ENCODE assay signal across 18 cellular contexts in genomic region chr11:108966978-108967377, GRCh38.
A peak's percentile ranks its signal among the peaks of the same experiment; 100 is the strongest.
DNase-seq lines count a peak whose midpoint lies in the region; ATAC-seq and TF ChIP-seq lines count a peak whose summit lies in the region.
"Had no signal": no experiment of that assay in that cellular context is flagged by ENCODE, and none has a peak within 500 bp of the region (broad histone marks: within the 10 kb centered on the region; RNA-seq: fewer than 3 reads in every experiment).

No MANE protein-coding gene starts in this region.

- TF ChIP-seq CTCF in SK-N-SH (IDR thresholded peaks at IDR 0.05) (no peak), left ventricle myocardium inferior (IDR thresholded peaks at IDR 0.05; ENCODE audit: borderline replicate concordance) (no peak), smooth muscle cell (IDR thresholded peaks at IDR 0.05; ENCODE audit: borderline replicate concordance, insufficient read depth, poor library complexity, severe bottlenecking) (no peak)
- no peak for TF ChIP-seq CTCF in CD8-positive, alpha-beta T cell (IDR thresholded peaks at IDR 0.05)

- H3K79me2 ChIP-seq in SK-N-SH (ENCODE audit: insufficient read depth) (no peaks in the 10 kb centered on the region), smooth muscle cell (ENCODE audit: low read depth) (no peaks in the 10 kb centered on the region)

- no peaks in the 10 kb centered on the region for H3K9me2 ChIP-seq in SK-N-SH

- H3K4me3 ChIP-seq in SK-N-SH (ENCODE audit: low read depth in 2 of 2, low read length in 1 of 2) = no peak overlapping the region; a peak in 1 of 4 replicates
- H3K4me3 ChIP-seq in left ventricle myocardium inferior = peak overlapping the region; percentile 11
- no peak overlapping the region for H3K4me3 ChIP-seq in smooth muscle cell
- no peak overlapping the region for H3K4me3 ChIP-seq in CD8-positive, alpha-beta T cell (ENCODE audit: low read depth, low read length)
- H3K4me3 ChIP-seq: A549 had no signal

- no peak overlapping the region for H3K27ac Mint-ChIP-seq in T-helper 2 cell treated with Interferon-gamma antibody and Interleukin-4, amounts not matched to agents 5 μg/mL and 100 μg/mL, for 36 hours
- no peak overlapping the region for H3K27ac Mint-ChIP-seq in CD8-positive, alpha-beta T cell
- H3K27ac Mint-ChIP-seq: B cell, CD14-positive monocyte, IgD-negative memory B cell had no signal

- no peak for TF ChIP-seq RAD21 in SK-N-SH (IDR thresholded peaks at IDR 0.05; ENCODE audit: low read length)

- 42% methylated on average over 3 of the region's 3 CpGs for WGBS in SK-N-SH (ENCODE audit: low lambda C conversion rate)
- WGBS in smooth muscle cell (ENCODE audit: low lambda C conversion rate) = 55% methylated on average over 3 of the region's 3 CpGs

- H2AFZ ChIP-seq in SK-N-SH (ENCODE audit: low read depth) (peak overlapping the region; percentile 73; the same call in 1 of the 2 replicates), smooth muscle cell (ENCODE audit: low read depth) (no peak overlapping the region)

- H3K4me2 ChIP-seq in SK-N-SH (peak overlapping the region; percentile 46), smooth muscle cell (peak overlapping the region; percentile 15)
- H3K4me2 ChIP-seq: A549 had no signal

- H4K20me1 ChIP-seq in SK-N-SH (ENCODE audit: insufficient read depth) (no peaks in the 10 kb centered on the region), smooth muscle cell (ENCODE audit: low read depth) (no peaks in the 10 kb centered on the region)

- H3K4me1 Mint-ChIP-seq in T-helper 2 cell treated with Interferon-gamma antibody and Interleukin-4, amounts not matched to agents 5 μg/mL and 100 μg/mL, for 36 hours (ENCODE audit: low read depth) = no peaks in the 10 kb centered on the region
- H3K4me1 Mint-ChIP-seq in CD8-positive, alpha-beta T cell (ENCODE audit: low read depth) = no peaks in the 10 kb centered on the region
- H3K4me1 Mint-ChIP-seq: B cell, IgD-negative memory B cell had no signal

- H3K27me3 Mint-ChIP-seq in T-helper 2 cell treated with Interferon-gamma antibody and Interleukin-4, amounts not matched to agents 5 μg/mL and 100 μg/mL, for 36 hours (ENCODE audit: low read depth) = no peaks in the 10 kb centered on the region
- no peaks in the 10 kb centered on the region for H3K27me3 Mint-ChIP-seq in CD8-positive, alpha-beta T cell (ENCODE audit: low read depth)
- H3K27me3 Mint-ChIP-seq: IgD-negative memory B cell had no signal

- H3K27me3 ChIP-seq in SK-N-SH (ENCODE audit: insufficient read depth) (no peaks in the 10 kb centered on the region), left ventricle myocardium inferior (ENCODE audit: low read depth) (no peaks in the 10 kb centered on the region), smooth muscle cell (ENCODE audit: low read depth) (no peaks in the 10 kb centered on the region)
- H3K27me3 ChIP-seq in CD8-positive, alpha-beta T cell (ENCODE audit: insufficient read depth, low read length) = no peaks in the 10 kb centered on the region

- H3K27ac ChIP-seq in SK-N-SH (ENCODE audit: low read depth in 2 of 2, low read length in 1 of 2) = peak overlapping the region; percentile 84 to 93
- H3K27ac ChIP-seq in cingulate gyrus (ENCODE audit: low read depth, low read length) = peak overlapping the region; percentile 71
- peak overlapping the region; percentile 78 for H3K27ac ChIP-seq in left ventricle myocardium inferior (replicated peaks)
- peak overlapping the region; percentile 88 for H3K27ac ChIP-seq in smooth muscle cell (ENCODE audit: low read depth)
- no peak overlapping the region for H3K27ac ChIP-seq in CD8-positive, alpha-beta T cell (ENCODE audit: low read depth, low read length)
- H3K27ac ChIP-seq: A549 had no signal

- H3K9ac ChIP-seq in SK-N-SH (no peak overlapping the region), smooth muscle cell (ENCODE audit: low read depth) (no peak overlapping the region)

- CTCF ChIA-PET in SK-N-SH (lab: Yijun Ruan, JAX) = interaction anchor here (0.7 to 1.4 kb wide), 4 partner anchors 9 to 1874 kb away, joined by 3 to 7 read pairs (median 4); no protein-coding TSS in a partner anchor
- CTCF ChIA-PET in CD8-positive, alpha-beta T cell (lab: Charles Lee) = no interaction called here

- H3K36me3 ChIP-seq in SK-N-SH (replicated peaks in 1 of 2; ENCODE audit: control insufficient read depth in 1 of 2, insufficient read depth in 2 of 2, low read length in 1 of 2) = no peaks in the 10 kb centered on the region
- no peaks in the 10 kb centered on the region for H3K36me3 ChIP-seq in left ventricle myocardium inferior
- H3K36me3 ChIP-seq in smooth muscle cell (ENCODE audit: low read depth) = no peaks in the 10 kb centered on the region
- no peaks in the 10 kb centered on the region for H3K36me3 ChIP-seq in CD8-positive, alpha-beta T cell (ENCODE audit: insufficient read depth, low read length)

- POLR2A ChIA-PET in SK-N-SH (lab: Yijun Ruan, JAX) = interaction anchor here (0.7 kb wide), 1 partner anchor 29 kb away, joined by 3 read pairs; no protein-coding TSS in a partner anchor
- POLR2A ChIA-PET in CD8-positive, alpha-beta T cell (lab: Charles Lee) = no interaction called here

- H3K4me3 Mint-ChIP-seq in T-helper 2 cell treated with Interferon-gamma antibody and Interleukin-4, amounts not matched to agents 5 μg/mL and 100 μg/mL, for 36 hours = no peak overlapping the region
- no peak overlapping the region for H3K4me3 Mint-ChIP-seq in CD8-positive, alpha-beta T cell
- H3K4me3 Mint-ChIP-seq: B cell, CD14-positive monocyte, IgD-negative memory B cell had no signal

- no peaks in the 10 kb centered on the region for H3K9me3 Mint-ChIP-seq in T-helper 2 cell treated with Interferon-gamma antibody and Interleukin-4, amounts not matched to agents 5 μg/mL and 100 μg/mL, for 36 hours
- H3K9me3 Mint-ChIP-seq in CD8-positive, alpha-beta T cell = no peaks in the 10 kb centered on the region
- H3K9me3 Mint-ChIP-seq: CD14-positive monocyte, IgD-negative memory B cell had no signal

- no peak for DNase-seq in SK-N-SH
- no peak for DNase-seq in left ventricle myocardium inferior
- no peak for DNase-seq in smooth muscle cell (lab: John Stamatoyannopoulos, UW; ENCODE audit: unreplicated experiment)
- no peak for DNase-seq in T-helper 2 cell treated with Interferon-gamma antibody and Interleukin-4, amounts not matched to agents 5 μg/mL and 100 μg/mL, for 36 hours (ENCODE audit: low spot score)
- DNase-seq in NCI-H226 = no peak
- no peak for DNase-seq in CD8-positive, alpha-beta T cell
- DNase-seq: DMS53, GDM1, NCI-H1105, NCI-H2081, NCI-H2171, NCI-H524 treated with DMSO at 0.1 percent for 48 hours, OCI-M1 had no signal

- H3K9me3 ChIP-seq in SK-N-SH (no peaks in the 10 kb centered on the region), left ventricle myocardium inferior (replicated peaks) (no peaks in the 10 kb centered on the region), smooth muscle cell (replicated peaks; ENCODE audit: low read depth) (no peaks in the 10 kb centered on the region)
- no peaks in the 10 kb centered on the region for H3K9me3 ChIP-seq in CD8-positive, alpha-beta T cell (ENCODE audit: low read length)
- H3K9me3 ChIP-seq: A549 had no signal

- H3K4me1 ChIP-seq in SK-N-SH (ENCODE audit: control insufficient read depth in 1 of 2, insufficient read depth in 2 of 2, low read depth in 1 of 2, low read length in 1 of 2) (peaks cover 16 to 32% of the 10 kb centered on the region in 2 experiments; a peak in 3 of 4 replicates), left ventricle myocardium inferior (peaks cover 7% of the 10 kb centered on the region), smooth muscle cell (ENCODE audit: low read depth) (no peaks in the 10 kb centered on the region)
- H3K4me1 ChIP-seq in CD8-positive, alpha-beta T cell (ENCODE audit: insufficient read depth, low read length) = no peaks in the 10 kb centered on the region

- H3F3A ChIP-seq in SK-N-SH (replicated peaks; ENCODE audit: insufficient read depth) (peaks cover 16% of the 10 kb centered on the region), smooth muscle cell (ENCODE audit: low read depth) (no peaks in the 10 kb centered on the region)

- H3K36me3 Mint-ChIP-seq in T-helper 2 cell treated with Interferon-gamma antibody and Interleukin-4, amounts not matched to agents 5 μg/mL and 100 μg/mL, for 36 hours (ENCODE audit: low read depth) = no peaks in the 10 kb centered on the region
- no peaks in the 10 kb centered on the region for H3K36me3 Mint-ChIP-seq in CD8-positive, alpha-beta T cell
- H3K36me3 Mint-ChIP-seq: CD14-positive monocyte had no signal

- no peak for TF ChIP-seq EP300 in SK-N-SH (IDR thresholded peaks at IDR 0.05; ENCODE audit: borderline replicate concordance in 1 of 2, low read depth in 1 of 2, low read length in 1 of 2)

- intact Hi-C loops in left ventricle myocardium inferior (cut with micrococcal nuclease) = no loop called here
- intact Hi-C loops in CD8-positive, alpha-beta T cell (cut with DNase I, micrococcal nuclease) = no loop called here

- ATAC-seq in CD8-positive, alpha-beta T cell = no peak

TF ChIP-seq in SK-N-SH, 30 proteins besides CTCF, POLR2A, EP300 and RAD21 (continues in another document):
- TF ChIP-seq NRF1 (IDR thresholded peaks at IDR 0.05; ENCODE audit: low read depth, low read length) (no peak), GATA2 (CRISPR knock-in tag; IDR thresholded peaks at IDR 0.05) (no peak), REST (IDR thresholded peaks at IDR 0.05; ENCODE audit: low read depth, low read length) (no peak)
